In genomic region chr17:42016952-42017865, GRCh38 we compare ENCODE assay signal across 8 cellular contexts. TPM values are rescaled to one million over a fixed set of nuclear protein-coding genes. Genes with fewer than 3 reads are reported as not detected.
DNase-seq lines count a peak whose midpoint lies in the region; FAIRE-seq and TF ChIP-seq lines count a peak whose summit lies in the region.

Gene DNAJC7, minus strand, starts transcription at chr17:42017439. Its CDS starts 23 bp downstream, at chr17:42017416.

- intact Hi-C loops in stomach (cut with DNase I; ENCODE audit: low total_unique reads), result no loop called here

- H3K4me1 Mint-ChIP-seq in neural crest cell, result peaks cover 64% of the 10 kb centered on the region

- TF ChIP-seq CTCF in fibroblast of villous mesenchyme (IDR thresholded peaks at IDR 0.05; ENCODE audit: insufficient read depth, low read depth, low read length) (no peak), neural crest cell (conservative IDR thresholded peaks at IDR 0.05) (no peak), stomach (IDR thresholded peaks at IDR 0.05) (peak in 1 of 7 experiments; percentile 30)

- DNase-seq in ELF-1 (ENCODE audit: low read depth, low spot score), result peak; percentile 95
- peak; percentile 79 for DNase-seq in H54 (ENCODE audit: insufficient read length, low spot score)
- DNase-seq in M059J (ENCODE audit: low read depth), result peak; percentile 87
- DNase-seq in SHP77 treated with DMSO at 0.1 percent for 48 hours (lab: John Stamatoyannopoulos, UW), result peak; percentile 74
- DNase-seq in activated effector memory CD4-positive, alpha-beta T cell treated with anti-CD3 and anti-CD28 coated beads, Interleukin-2, amount 50 U/mL, for 16 hours, result peak; percentile 96
- DNase-seq in fibroblast of villous mesenchyme (ENCODE audit: low read depth), result peak; percentile 91
- DNase-seq in neural crest cell (ENCODE audit: low read depth, low spot score), result peak; percentile 81
- peak; percentile 93 for DNase-seq in stomach

- peak within 1 kb of the TSS; percentile 87 to 95 (median 93) for H3K27ac ChIP-seq in stomach

- peak; percentile 79 for TF ChIP-seq POLR2A in H54 (IDR thresholded peaks at IDR 0.05; ENCODE audit: low read depth, low read length)
- TF ChIP-seq POLR2A in stomach (IDR thresholded peaks at IDR 0.05), result no peak

- no peaks in the 10 kb centered on the region for H3K27me3 ChIP-seq in stomach

- H3K27ac Mint-ChIP-seq in neural crest cell (ENCODE audit: unreplicated experiment), result peak within 1 kb of the TSS; percentile 99

- peaks cover 6% of the 10 kb centered on the region for H3K36me3 Mint-ChIP-seq in neural crest cell (ENCODE audit: low read depth)

- H3K4me3 Mint-ChIP-seq in neural crest cell, result peak within 1 kb of the TSS; percentile 97

- no peak for FAIRE-seq in H54 (lab: Jason Lieb, UNC)

- peaks cover 43 to 77% (median 69%) of the 10 kb centered on the region in 4 donors for H3K4me1 ChIP-seq in stomach

- H3K9me3 ChIP-seq in stomach, result no peaks in the 10 kb centered on the region

- H3K4me3 ChIP-seq in fibroblast of villous mesenchyme (ENCODE audit: low read depth, low read length) (peak within 1 kb of the TSS; percentile 94), stomach (peak within 1 kb of the TSS; percentile 81 to 95 (median 88))

- WGBS in stomach, 5 donors, result 0 to 1% (median 0%) methylated on average over 37 to 70 of the region's 70 CpGs

- H3K9me3 Mint-ChIP-seq in neural crest cell, result peaks cover 3% of the 10 kb centered on the region

- H3K36me3 ChIP-seq in stomach, result peaks cover 3 to 8% (median 7%) of the 10 kb centered on the region in 4 donors

- no peak for TF ChIP-seq EP300 in stomach (IDR thresholded peaks at IDR 0.05)

- no peaks in the 10 kb centered on the region for H3K27me3 Mint-ChIP-seq in neural crest cell (ENCODE audit: low read depth)

RNA-seq across cellular contexts. Expression of gene DNAJC7, which starts in this region (rescaled TPM):
- 66.6 TPM in 2 replicates for total RNA-seq in M059J (2014; rRNA removed; shearing (Covaris generic))
- 63.8 and 80.7 TPM in 2 replicates for total RNA-seq in fibroblast of villous mesenchyme
- 126 and 138 TPM in 2 replicates for total RNA-seq in neural crest cell
- total RNA-seq in stomach, result 100 to 1,000 TPM in 1 of 5 donors, 10 to 100 TPM in 4; 12.3 to 161 (median 61.6) TPM
- 10 to 100 TPM; 66.7 to 93.3 (median 74.5) TPM for polyA plus RNA-seq in stomach

Comparison
In these comparisons a context has a peak if more than half of its experiments do, and no peak if none do; other contexts are left out.
1. Peak in every context shown above with its lines: DNase-seq, H3K4me3 ChIP-seq and H3K27ac ChIP-seq.